In genomic region chr19:53503126-53503525, GRCh38 we compare ENCODE assay signal across 1 cellular context.
TF ChIP-seq lines count a peak whose summit lies in the region.

No MANE protein-coding gene starts in this region.

TF ChIP-seq in H1, 55 proteins besides CTCF, POLR2A, EP300 and RAD21 (continued from another document):
- no peak for TF ChIP-seq CHD7 (IDR thresholded peaks at IDR 0.05; ENCODE audit: insufficient replicate concordance, low read length)
- TF ChIP-seq, protein P1, sequence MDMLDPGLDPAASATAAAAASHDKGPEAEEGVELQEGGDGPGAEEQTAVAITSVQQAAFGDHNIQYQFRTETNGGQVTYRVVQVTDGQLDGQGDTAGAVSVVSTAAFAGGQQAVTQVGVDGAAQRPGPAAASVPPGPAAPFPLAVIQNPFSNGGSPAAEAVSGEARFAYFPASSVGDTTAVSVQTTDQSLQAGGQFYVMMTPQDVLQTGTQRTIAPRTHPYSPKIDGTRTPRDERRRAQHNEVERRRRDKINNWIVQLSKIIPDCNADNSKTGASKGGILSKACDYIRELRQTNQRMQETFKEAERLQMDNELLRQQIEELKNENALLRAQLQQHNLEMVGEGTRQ (IDR thresholded peaks at IDR 0.05; ENCODE audit: low read length), result no peak
TF ChIP-seq in H1: peak in this region for 0.
